Comparison of ENCODE assay signal across 1 cellular context in genomic region chr3:37096292-37096691, GRCh38.
TF ChIP-seq lines count a peak whose summit lies in the region.

No MANE protein-coding gene starts in this region.

TF ChIP-seq in IMR-90, 13 proteins besides CTCF, POLR2A, EP300 and RAD21:
- no peak for TF ChIP-seq MXI1 (IDR thresholded peaks at IDR 0.05; ENCODE audit: borderline replicate concordance, low read depth, low read length)
- TF ChIP-seq FOS (IDR thresholded peaks at IDR 0.05; ENCODE audit: low read depth, low read length): no peak
